2 cellular contexts compared by ENCODE assay signal in genomic region chr17:67067571-67068517, GRCh38.
TF ChIP-seq lines count a peak whose summit lies in the region.

No MANE protein-coding gene starts in this region.

TF ChIP-seq in GM23338, 12 proteins besides CTCF, POLR2A, EP300 and RAD21 (continued from another document):
- TF ChIP-seq ZNF462 (CRISPR knock-in tag; IDR thresholded peaks at IDR 0.05) (no peak), JUNB (IDR thresholded peaks at IDR 0.05; ENCODE audit: unreplicated experiment) (no peak), EZH2phosphoT487 (IDR thresholded peaks at IDR 0.05; ENCODE audit: unreplicated experiment) (no peak), POLR2AphosphoS5 (IDR thresholded peaks at IDR 0.05; ENCODE audit: low read depth) (no peak)

TF ChIP-seq in WTC11, 78 proteins besides CTCF, POLR2A, EP300 and RAD21 (continued from another document):
- TF ChIP-seq HMGXB4 (CRISPR knock-in tag; IDR thresholded peaks at IDR 0.05) (no peak), NFE2L1 (CRISPR knock-in tag; IDR thresholded peaks at IDR 0.05) (no peak), ZBTB43 (CRISPR knock-in tag; IDR thresholded peaks at IDR 0.05) (no peak), ATF2 (CRISPR knock-in tag; IDR thresholded peaks at IDR 0.05; ENCODE audit: borderline replicate concordance, low read depth) (no peak), PRDM15 (CRISPR knock-in tag; IDR thresholded peaks at IDR 0.05) (no peak), HMGA2 (CRISPR knock-in tag; IDR thresholded peaks at IDR 0.05) (no peak), CDX4 (CRISPR knock-in tag; IDR thresholded peaks at IDR 0.05; ENCODE audit: borderline replicate concordance) (no peak), NR2C2 (CRISPR knock-in tag; IDR thresholded peaks at IDR 0.05) (no peak), TCF7 (CRISPR knock-in tag; IDR thresholded peaks at IDR 0.05; ENCODE audit: low read depth) (no peak)
